Comparison of ENCODE assay signal across 8 cellular contexts in the genomic region with DNA sequence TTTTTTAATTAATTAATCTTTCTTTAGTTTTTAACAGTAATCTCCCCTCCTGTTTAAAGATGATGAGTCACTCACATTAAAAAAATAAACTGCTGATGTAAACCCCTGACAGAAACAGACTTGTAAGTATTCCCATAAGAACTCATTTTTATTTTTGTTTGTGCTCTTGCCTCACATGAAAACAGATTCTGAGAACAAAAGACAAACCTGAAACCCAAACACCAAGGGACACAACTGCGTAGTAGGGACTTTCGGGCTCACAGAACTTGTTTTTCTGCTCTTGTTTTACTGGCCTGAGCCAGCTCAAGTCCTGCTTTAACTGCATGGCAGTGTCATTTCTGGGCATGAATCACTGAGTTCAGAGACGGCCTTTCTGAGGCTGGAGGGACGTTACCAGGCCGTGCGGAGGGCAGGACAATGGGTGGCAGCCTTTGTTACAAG.
A peak's percentile ranks its signal among the peaks of the same experiment; 100 is the strongest.
DNase-seq lines count a peak whose midpoint lies in the region; ATAC-seq, FAIRE-seq and TF ChIP-seq lines count a peak whose summit lies in the region.

No MANE protein-coding gene starts in this region.

- H3K36me3 ChIP-seq in CD4-positive, alpha-beta memory T cell (ENCODE audit: insufficient read depth, low read length), result peaks cover 34% of the 10 kb centered on the region
- peaks cover 7% of the 10 kb centered on the region for H3K36me3 ChIP-seq in bronchial epithelial cell (ENCODE audit: control insufficient read depth, insufficient read depth, low read length)

- no peaks in the 10 kb centered on the region for H3K27me3 Mint-ChIP-seq in CD4-positive, alpha-beta memory T cell

- H3K4me3 Mint-ChIP-seq in CD4-positive, alpha-beta memory T cell, result peak overlapping the region in 5 of 8 donors; percentile 9 to 61 (median 41)

- CTCF ChIA-PET in CD4-positive, alpha-beta memory T cell (lab: Charles Lee; ENCODE audit: partially characterized antibody), result no interaction called here

- peaks cover 50 to 68% (median 58%) of the 10 kb centered on the region in 4 donors for H3K4me1 Mint-ChIP-seq in CD4-positive, alpha-beta memory T cell

- H3K9me3 Mint-ChIP-seq in CD4-positive, alpha-beta memory T cell, result peaks cover 0 to under 1% (median 0%) of the 10 kb centered on the region in 8 donors

- peak in 2 of 5 donors; percentile 31 to 44 for DNase-seq in CD4-positive, alpha-beta memory T cell
- DNase-seq in NCI-H748 treated with DMSO at 0.1 percent for 48 hours (lab: John Stamatoyannopoulos, UW), result peak; percentile 13
- peak; percentile 92 for DNase-seq in bronchial epithelial cell (ENCODE audit: low read depth)
- DNase-seq in stimulated activated CD8-positive, alpha-beta memory T cell treated with anti-CD3 and anti-CD28 coated beads, Interleukin-4, amount 100 ng/mL, for 48 hours, result peak; percentile 39
- DNase-seq in NCI-H146 treated with DMSO at 0.1 percent for 48 hours (lab: John Stamatoyannopoulos, UW; ENCODE audit: unreplicated experiment), result no peak

- H3K36me3 Mint-ChIP-seq in CD4-positive, alpha-beta memory T cell, result peaks cover 72 to 91% of the 10 kb centered on the region in 2 donors

- H3K27ac ChIP-seq in CD4-positive, alpha-beta memory T cell (ENCODE audit: low read depth, low read length), result no peak overlapping the region

- intact Hi-C loops in CD4-positive, alpha-beta memory T cell (cut with micrococcal nuclease), result no loop called here

- peak; percentile 75 for ATAC-seq in GM21576 (IDR thresholded peaks at IDR 0.05; ENCODE audit: unreplicated experiment)
- ATAC-seq in GM18873 (IDR thresholded peaks at IDR 0.05; ENCODE audit: low FRiP score, unreplicated experiment), result no peak

- no peaks in the 10 kb centered on the region for H3K9me3 ChIP-seq in CD4-positive, alpha-beta memory T cell (ENCODE audit: control insufficient read depth in 1 of 2, low read length in 2 of 2)

- peak overlapping the region; percentile 30 to 93 (median 88) for H3K27ac Mint-ChIP-seq in CD4-positive, alpha-beta memory T cell

- POLR2A ChIA-PET in CD4-positive, alpha-beta memory T cell (lab: Charles Lee; ENCODE audit: partially characterized antibody), result no interaction called here

- no peaks in the 10 kb centered on the region for H3K27me3 ChIP-seq in CD4-positive, alpha-beta memory T cell (ENCODE audit: insufficient read depth, low read length)
- no peaks in the 10 kb centered on the region for H3K27me3 ChIP-seq in bronchial epithelial cell (ENCODE audit: control insufficient read depth, insufficient read depth, low read length)

- FAIRE-seq in bronchial epithelial cell (lab: Jason Lieb, UNC) (no peak), islet of Langerhans (lab: Jason Lieb, UNC) (peak; percentile 93)

- no peak for TF ChIP-seq CTCF in bronchial epithelial cell (IDR thresholded peaks at IDR 0.05; ENCODE audit: insufficient read depth, low read length, severe bottlenecking)

- H3K4me3 ChIP-seq in CD4-positive, alpha-beta memory T cell (ENCODE audit: low read length in 2 of 2), result no peak overlapping the region
- no peak overlapping the region for H3K4me3 ChIP-seq in bronchial epithelial cell (ENCODE audit: low read depth, low read length)

- peaks cover 43% of the 10 kb centered on the region for H3K4me1 ChIP-seq in CD4-positive, alpha-beta memory T cell (ENCODE audit: insufficient read depth, low read length)
